22 cellular contexts compared by ENCODE assay signal in the genomic region with DNA sequence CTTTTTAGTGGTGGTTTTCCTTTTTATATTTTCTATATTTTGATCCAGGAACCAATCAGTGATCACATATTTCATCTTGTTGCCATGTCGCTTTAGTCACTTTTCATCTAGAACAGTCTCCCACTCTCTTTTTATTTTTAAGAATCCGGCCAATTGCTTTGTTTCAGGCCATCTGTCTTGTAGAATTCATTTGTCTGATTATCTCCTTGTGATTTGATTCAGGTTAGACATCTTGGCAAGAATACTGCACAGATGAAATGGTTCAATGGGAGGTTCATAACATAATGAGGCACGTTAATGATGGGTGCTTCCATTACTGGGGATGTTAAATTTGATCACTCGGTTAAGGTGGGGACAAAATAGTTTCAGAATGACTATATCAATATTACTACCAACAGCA. TPM values are rescaled to one million over a fixed set of nuclear protein-coding genes. Genes with fewer than 3 reads are reported as not detected.
DNase-seq lines count a peak whose midpoint lies in the region; ATAC-seq, FAIRE-seq and TF ChIP-seq lines count a peak whose summit lies in the region.
"Had no signal": no experiment of that assay in that cellular context is flagged by ENCODE, and none has a peak within 500 bp of the region (broad histone marks: within the 10 kb centered on the region; RNA-seq: fewer than 3 reads in every experiment).

No MANE protein-coding gene starts in this region.

- no peaks in the 10 kb centered on the region for H3K9me3 ChIP-seq in A549
- H3K9me3 ChIP-seq in parathyroid adenoma (ENCODE audit: control insufficient read depth, low read length): no peaks in the 10 kb centered on the region

- H3K4me3 Mint-ChIP-seq in brain: no peak overlapping the region

- H3K4me3 ChIP-seq in A549 (no peak overlapping the region), parathyroid adenoma (ENCODE audit: low read depth, low read length) (no peak overlapping the region)

- no peak for TF ChIP-seq EP300 in A549 (IDR thresholded peaks at IDR 0.05)

- no peaks in the 10 kb centered on the region for H3K27me3 ChIP-seq in parathyroid adenoma (ENCODE audit: control insufficient read depth, insufficient read depth, low read length)

- peaks cover 6% of the 10 kb centered on the region for H3K4me1 Mint-ChIP-seq in brain

- no peaks in the 10 kb centered on the region for H3K27me3 Mint-ChIP-seq in brain

- FAIRE-seq in A549 (lab: Jason Lieb, UNC): peak; percentile 46
- FAIRE-seq: G401.6 had no signal

- ATAC-seq in A549 (no peak), GM21367 (IDR thresholded peaks at IDR 0.05; ENCODE audit: unreplicated experiment) (no peak)
- ATAC-seq: PC-3 had no signal

- H3K27ac ChIP-seq in A549 (no peak overlapping the region), parathyroid adenoma (no peak overlapping the region)
- H3K27ac ChIP-seq: RWPE1 had no signal

- TF ChIP-seq RAD21 in A549 (conservative IDR thresholded peaks at IDR 0.05 in 1 of 2, IDR thresholded peaks at IDR 0.05 in 1 of 2): no peak

- CTCF ChIA-PET in A549 (lab: Yijun Ruan, JAX): interaction anchor here (2.0 kb wide), 1 partner anchor 17 kb away, joined by 5 read pairs; no protein-coding TSS in a partner anchor

- H3K4me1 ChIP-seq in A549 (no peaks in the 10 kb centered on the region), parathyroid adenoma (peaks cover 28% of the 10 kb centered on the region)

- H3K27ac Mint-ChIP-seq in brain: peak overlapping the region in 4 of 5 experiments; percentile 33 to 92 (median 66)

- TF ChIP-seq POLR2A in A549 (IDR thresholded peaks at IDR 0.05; ENCODE audit: low read length): no peak

- H3K9ac ChIP-seq in parathyroid adenoma: no peak overlapping the region

- peaks cover 3% of the 10 kb centered on the region for H3K79me2 ChIP-seq in parathyroid adenoma

- peaks cover 81% of the 10 kb centered on the region for H3K36me3 Mint-ChIP-seq in brain

- H3K4me2 ChIP-seq in A549 (no peak overlapping the region), parathyroid adenoma (ENCODE audit: low read length) (peak overlapping the region; percentile 6)

- H3K36me3 ChIP-seq in parathyroid adenoma (ENCODE audit: control insufficient read depth, insufficient read depth, low read length): no peaks in the 10 kb centered on the region

- no peaks in the 10 kb centered on the region for H3K9me3 Mint-ChIP-seq in brain

- no peak overlapping the region for H2AFZ ChIP-seq in parathyroid adenoma

- TF ChIP-seq CTCF in A549 (IDR thresholded peaks at IDR 0.05): no peak
- no peak for TF ChIP-seq CTCF in brain (conservative IDR thresholded peaks at IDR 0.05)
- no peak for TF ChIP-seq CTCF in parathyroid adenoma (IDR thresholded peaks at IDR 0.05)

- POLR2A ChIA-PET in A549 (lab: Yijun Ruan, JAX): no interaction called here

- WGBS in A549 (ENCODE audit: missing lambda C conversion rate): 94% methylated on average over 4 of the region's 4 CpGs

- DNase-seq in A549 (ENCODE audit: low read depth in 1 of 2, low spot score in 1 of 2): no peak
- peak; percentile 15 for DNase-seq in Ammon's horn (ENCODE audit: low spot score)
- no peak for DNase-seq in activated CD4-positive, CD25-positive, alpha-beta regulatory T cell treated with anti-CD3 and anti-CD28 coated beads, Interleukin-2, amount 50 U/mL, for 72 hours
- no peak for DNase-seq in NCI-H774 (lab: John Stamatoyannopoulos, UW)
- DNase-seq: AML-193, COR-L47, DMS 273 treated with DMSO at 0.1 percent for 48 hours, DND-41, H7, KG1, MV-4-11, NCI-H1417, NCI-H187, NCI-H2227 treated with DMSO at 0.1 percent for 48 hours, NCI-H510A treated with DMSO at 0.1 percent for 48 hours, NCI-H82, PC-3 had no signal

TF ChIP-seq in A549, 52 proteins besides CTCF, POLR2A, EP300 and RAD21:
- no peak for TF ChIP-seq JUNB (IDR thresholded peaks at IDR 0.05)
- no peak for TF ChIP-seq SMC3 (IDR thresholded peaks at IDR 0.05)
- TF ChIP-seq HEYL (CRISPR knock-in tag; IDR thresholded peaks at IDR 0.05): no peak
- no peak for TF ChIP-seq CHD2 (IDR thresholded peaks at IDR 0.05; ENCODE audit: low read length, partially characterized antibody)
- no peak for TF ChIP-seq HDAC2 (IDR thresholded peaks at IDR 0.05)
- TF ChIP-seq JUN (IDR thresholded peaks at IDR 0.05): no peak
- TF ChIP-seq FOXS1 (CRISPR knock-in tag; IDR thresholded peaks at IDR 0.05): no peak
- no peak for TF ChIP-seq EHF (CRISPR knock-in tag; IDR thresholded peaks at IDR 0.05)
- TF ChIP-seq TFCP2L1 (CRISPR knock-in tag; IDR thresholded peaks at IDR 0.05): no peak
- TF ChIP-seq RFX5 (IDR thresholded peaks at IDR 0.05): no peak
- no peak for TF ChIP-seq FOSB (CRISPR knock-in tag; IDR thresholded peaks at IDR 0.05)
- TF ChIP-seq NFE2L2 (conservative IDR thresholded peaks at IDR 0.05; ENCODE audit: low read length): no peak
- TF ChIP-seq, protein P1, sequence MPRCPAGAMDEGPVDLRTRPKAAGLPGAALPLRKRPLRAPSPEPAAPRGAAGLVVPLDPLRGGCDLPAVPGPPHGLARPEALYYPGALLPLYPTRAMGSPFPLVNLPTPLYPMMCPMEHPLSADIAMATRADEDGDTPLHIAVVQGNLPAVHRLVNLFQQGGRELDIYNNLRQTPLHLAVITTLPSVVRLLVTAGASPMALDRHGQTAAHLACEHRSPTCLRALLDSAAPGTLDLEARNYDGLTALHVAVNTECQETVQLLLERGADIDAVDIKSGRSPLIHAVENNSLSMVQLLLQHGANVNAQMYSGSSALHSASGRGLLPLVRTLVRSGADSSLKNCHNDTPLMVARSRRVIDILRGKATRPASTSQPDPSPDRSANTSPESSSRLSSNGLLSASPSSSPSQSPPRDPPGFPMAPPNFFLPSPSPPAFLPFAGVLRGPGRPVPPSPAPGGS (IDR thresholded peaks at IDR 0.05): no peak
- TF ChIP-seq KDM5A (IDR thresholded peaks at IDR 0.05): no peak
- no peak for TF ChIP-seq MAFK (IDR thresholded peaks at IDR 0.05; ENCODE audit: partially characterized antibody)

RNA-seq across cellular contexts. Expression of a gene that starts 49.1 kb away (rescaled TPM):
- polyA plus RNA-seq in A549 (2011; rRNA removed) (175 and 180 TPM in 2 replicates), A549 (2017; fragmentation: RNase III; extraction: RNeasy Plus Mini Kit Qiagen cat#74134 plus additional on column Dnase treatment) (121 to 133 TPM (median 121 TPM) in 3 replicates), brain (ENCODE audit: insufficient read depth, low read depth, low replicate concordance) (52.7 TPM)
- polyA plus RNA-seq in A549 (2012; cell fraction: cytosol; rRNA removed): 104 and 114 TPM in 2 replicates
- 70.5 and 76.3 TPM in 2 replicates for polyA plus RNA-seq in A549 (2012; cell fraction: nucleus; rRNA removed)
- 128 and 136 TPM in 2 replicates for polyA minus RNA-seq in A549 (2011; rRNA and poly(A)+ RNA removed)

RNA-seq across cellular contexts. Expression of a gene that starts 49.6 kb away (rescaled TPM):
- polyA plus RNA-seq in A549 (2011; rRNA removed) (62.9 and 67.6 TPM in 2 replicates), A549 (2017; fragmentation: RNase III; extraction: RNeasy Plus Mini Kit Qiagen cat#74134 plus additional on column Dnase treatment) (71.9 to 81.2 TPM (median 72.8 TPM) in 3 replicates), brain (ENCODE audit: insufficient read depth, low read depth, low replicate concordance) (54.7 TPM)
- polyA plus RNA-seq in A549 (2012; cell fraction: cytosol; rRNA removed): 38.2 and 49.2 TPM in 2 replicates
- polyA plus RNA-seq in A549 (2012; cell fraction: nucleus; rRNA removed): 26.4 and 43.8 TPM in 2 replicates
- polyA minus RNA-seq in A549 (2011; rRNA and poly(A)+ RNA removed): 24.1 and 26.2 TPM in 2 replicates
